9 cellular contexts compared by ENCODE assay signal in genomic region chr4:87839309-87839946, GRCh38. TPM values are rescaled to one million over a fixed set of nuclear protein-coding genes. Genes with fewer than 3 reads are reported as not detected.
A peak's percentile ranks its signal among the peaks of the same experiment; 100 is the strongest.
DNase-seq lines count a peak whose midpoint lies in the region; ATAC-seq and TF ChIP-seq lines count a peak whose summit lies in the region.
"Had no signal": no experiment of that assay in that cellular context is flagged by ENCODE, and none has a peak within 500 bp of the region (broad histone marks: within the 10 kb centered on the region; RNA-seq: fewer than 3 reads in every experiment).

No MANE protein-coding gene starts in this region.

- peak; percentile 79 for ATAC-seq in GM23338
- ATAC-seq in lower lobe of right lung = peak; percentile 48 to 63

- no peak overlapping the region for H3K27ac ChIP-seq in GM23338 (ENCODE audit: low read depth)
- peak overlapping the region; percentile 86 for H3K27ac ChIP-seq in cingulate gyrus (ENCODE audit: low read depth, low read length)
- no peak overlapping the region for H3K27ac ChIP-seq in lower lobe of right lung
- H3K27ac ChIP-seq: BLaER1 had no signal

- no peak overlapping the region for H2AFZ ChIP-seq in GM23338

- H3K27me3 Mint-ChIP-seq in GM23338 (ENCODE audit: insufficient read depth, low read depth, poor library complexity) = peaks cover 6% of the 10 kb centered on the region

- H4K20me1 ChIP-seq in GM23338 (replicated peaks; ENCODE audit: insufficient read depth) = no peaks in the 10 kb centered on the region
- H4K20me1 ChIP-seq: BLaER1 had no signal

- no peaks in the 10 kb centered on the region for H3K9me3 ChIP-seq in lower lobe of right lung
- H3K9me3 ChIP-seq: BLaER1 had no signal

- TF ChIP-seq CTCF in GM23338 (conservative IDR thresholded peaks at IDR 0.05; ENCODE audit: low read depth in 2 of 2) (peak; percentile 78 to 90), lower lobe of right lung (IDR thresholded peaks at IDR 0.05) (peak; percentile 63)

- DNase-seq in DMS79 treated with DMSO at 0.1 percent for 48 hours (lab: John Stamatoyannopoulos, UW) (peak; percentile 2), DMS79 (lab: John Stamatoyannopoulos, UW) (no peak), GM23338 (ENCODE audit: low spot score) (peak; percentile 73), NCI-H82 (lab: John Stamatoyannopoulos, UW) (peak; percentile 64), lower lobe of right lung (no peak), activated gamma-delta T cell (lab: John Stamatoyannopoulos, UW) (no peak), ecto neural progenitor cell (ENCODE audit: low spot score) (no peak)

- H3K79me2 ChIP-seq in GM23338 (replicated peaks; ENCODE audit: insufficient read depth) = no peaks in the 10 kb centered on the region

- H3K36me3 ChIP-seq in GM23338 (ENCODE audit: insufficient read depth) (no peaks in the 10 kb centered on the region), lower lobe of right lung (no peaks in the 10 kb centered on the region)
- H3K36me3 ChIP-seq: BLaER1 had no signal

- H3K4me3 ChIP-seq in GM23338 (no peak overlapping the region), lower lobe of right lung (no peak overlapping the region)
- H3K4me3 ChIP-seq: BLaER1 had no signal

- no peaks in the 10 kb centered on the region for H3K9me2 ChIP-seq in GM23338 (ENCODE audit: insufficient read depth)

- no peaks in the 10 kb centered on the region for H3K27me3 ChIP-seq in GM23338 (ENCODE audit: insufficient read depth)
- H3K27me3 ChIP-seq in lower lobe of right lung (ENCODE audit: low read depth) = no peaks in the 10 kb centered on the region
- H3K27me3 ChIP-seq: BLaER1 had no signal

- H3K4me2 ChIP-seq in GM23338 = no peak overlapping the region
- H3K4me2 ChIP-seq: BLaER1 had no signal

- H3K27ac Mint-ChIP-seq in GM23338 = peak overlapping the region; percentile 56; the same call in 1 of the 2 replicates

- H3K9me3 Mint-ChIP-seq in GM23338 = no peaks in the 10 kb centered on the region

- peaks cover 23% of the 10 kb centered on the region for H3K4me1 Mint-ChIP-seq in GM23338

- no peak overlapping the region for H3K4me3 Mint-ChIP-seq in GM23338

- H3K36me3 Mint-ChIP-seq in GM23338 (ENCODE audit: low read depth) = no peaks in the 10 kb centered on the region

- intact Hi-C loops in lower lobe of right lung (cut with DNase I) = no loop called here

- 0 out of 2 replicates have a peak, but pooled peaks cover 4% of the 10 kb centered on the region for H3F3A ChIP-seq in GM23338 (replicated peaks; ENCODE audit: low read depth)

- H3K4me1 ChIP-seq in GM23338 (ENCODE audit: insufficient read depth) (no peaks in the 10 kb centered on the region), lower lobe of right lung (no peaks in the 10 kb centered on the region)

TF ChIP-seq in GM23338, 12 proteins besides CTCF, POLR2A, EP300 and RAD21 (continues in another document):
- TF ChIP-seq ZNF331 (CRISPR knock-in tag; IDR thresholded peaks at IDR 0.05; ENCODE audit: low read depth) = no peak
- no peak for TF ChIP-seq REST (IDR thresholded peaks at IDR 0.05; ENCODE audit: unreplicated experiment)
- no peak for TF ChIP-seq JUNB (IDR thresholded peaks at IDR 0.05; ENCODE audit: unreplicated experiment)
- no peak for TF ChIP-seq CREB1 (CRISPR knock-in tag; IDR thresholded peaks at IDR 0.05; ENCODE audit: low read depth)
- no peak for TF ChIP-seq NANOG (IDR thresholded peaks at IDR 0.05; ENCODE audit: borderline replicate concordance)
- no peak for TF ChIP-seq ZNF462 (CRISPR knock-in tag; IDR thresholded peaks at IDR 0.05)

RNA-seq across cellular contexts. Expression of gene MEPE, which starts 6.7 kb away (rescaled TPM):
- total RNA-seq in GM23338 (2014; rRNA removed; shearing (Covaris generic)) = not detected in 2 replicates
- not detected in 2 replicates for polyA plus RNA-seq in GM23338 (2016; fragmentation: Nextera tagmentation; extraction: Ambion mirVana)
- not detected for total RNA-seq in lower lobe of right lung

RNA-seq across cellular contexts. Expression of gene IBSP, which starts 40.1 kb away (rescaled TPM):
- not detected in 2 replicates for total RNA-seq in GM23338 (2014; rRNA removed; shearing (Covaris generic))
- polyA plus RNA-seq in GM23338 (2016; fragmentation: Nextera tagmentation; extraction: Ambion mirVana) = not detected in 2 replicates
- not detected for total RNA-seq in lower lobe of right lung

Comparison
In these comparisons a context has a peak if more than half of its experiments do, and no peak if none do; other contexts are left out.
1. DNase-seq: peak in DMS79 treated with DMSO at 0.1 percent for 48 hours (single experiment), GM23338 (single experiment) and NCI-H82 (single experiment); none in DMS79 (single experiment), lower lobe of right lung (single experiment), activated gamma-delta T cell (single experiment) and ecto neural progenitor cell (single experiment).